22 cellular contexts compared by ENCODE assay signal in the genomic region with DNA sequence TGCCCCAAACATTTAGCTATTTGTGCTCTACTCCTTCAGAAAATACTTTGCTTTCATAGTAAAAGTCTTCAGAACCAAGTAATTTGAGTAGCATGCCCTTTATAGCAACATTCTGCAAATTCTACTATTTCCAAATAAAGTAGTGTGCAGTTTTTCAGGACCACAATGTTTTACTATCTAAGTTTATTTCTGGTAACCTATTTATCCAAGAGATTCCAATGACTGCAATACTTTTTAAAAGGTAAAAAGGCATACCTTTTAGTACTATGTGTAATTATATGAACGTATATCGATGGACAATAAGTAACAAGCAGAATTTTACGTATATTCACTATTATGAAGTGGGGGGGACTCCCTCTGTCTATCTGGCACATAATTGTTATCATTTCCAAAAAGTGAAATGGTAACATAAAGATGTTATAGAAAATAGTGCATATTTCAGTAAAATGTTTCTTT. TPM values are rescaled to one million over a fixed set of nuclear protein-coding genes. Genes with fewer than 3 reads are reported as not detected.
DNase-seq lines count a peak whose midpoint lies in the region; ATAC-seq, FAIRE-seq and TF ChIP-seq lines count a peak whose summit lies in the region.
"Had no signal": no experiment of that assay in that cellular context is flagged by ENCODE, and none has a peak within 500 bp of the region (broad histone marks: within the 10 kb centered on the region; RNA-seq: fewer than 3 reads in every experiment).

No MANE protein-coding gene starts in this region.

- no peak for TF ChIP-seq CTCF in Panc1 (IDR thresholded peaks at IDR 0.05)
- no peak for TF ChIP-seq CTCF in testis (IDR thresholded peaks at IDR 0.05)
- no peak for TF ChIP-seq CTCF in PC-3 (conservative IDR thresholded peaks at IDR 0.05; ENCODE audit: low read depth, low read length)

- H3K4me1 ChIP-seq in Panc1 (ENCODE audit: control insufficient read depth, insufficient read depth, low read length) (peaks cover 40% of the 10 kb centered on the region; the same call in 1 of the 2 replicates), testis (peaks cover 4% of the 10 kb centered on the region), PC-3 (ENCODE audit: insufficient read depth, low read length) (peaks cover 8% of the 10 kb centered on the region; the same call in 1 of the 2 replicates)

- H3F3A ChIP-seq in PC-3 (ENCODE audit: low read length, unreplicated experiment) = no peaks in the 10 kb centered on the region

- no peak for TF ChIP-seq POLR2A in testis (IDR thresholded peaks at IDR 0.05)

- no peaks in the 10 kb centered on the region for H3K9me2 ChIP-seq in PC-3 (replicated peaks; ENCODE audit: low read length)

- BruUV-seq in Panc1 (replicated peaks; lab: Mats Ljungman, UMichigan) (no TSS peak), PC-3 (replicated peaks; lab: Mats Ljungman, UMichigan) (no TSS peak)

- FAIRE-seq in A204.1 (lab: Jason Lieb, UNC) = peak; percentile 39
- FAIRE-seq: GM12891, GM18507, RCC 7860 had no signal

- WGBS in testis, 2 donors = 64 to 68% methylated on average over 3 of the region's 3 CpGs

- DNase-seq in Panc1 (ENCODE audit: low read depth, low spot score) (no peak), fibroblast of peridontal ligament (ENCODE audit: extremely low read depth) (peak; percentile 64), testis (no peak), NCI-H1694 treated with DMSO at 0.1 percent for 48 hours (lab: John Stamatoyannopoulos, UW) (no peak), PC-3 (no peak), sciatic nerve (ENCODE audit: low spot score) (no peak)
- DNase-seq in stimulated activated CD4-positive, alpha-beta T cell treated with anti-CD3 and anti-CD28 coated beads, Interleukin-4, amount 100 ng/mL, for 1 hour = no peak
- DNase-seq: C1 segment of cervical spinal cord, DMS 273 treated with DMSO at 0.1 percent for 48 hours, GF-D8, NCI-H1436 treated with DMSO at 0.1 percent for 48 hours, NCI-H2107, NCI-H226, NCI-H524 treated with DMSO at 0.1 percent for 48 hours, SHP77 had no signal

- H3K27ac ChIP-seq in Panc1 (ENCODE audit: low read length) = peak overlapping the region; percentile 75
- peak overlapping the region; percentile 27 to 55 for H3K27ac ChIP-seq in testis
- H3K27ac ChIP-seq in PC-3 (ENCODE audit: low read length) = no peak overlapping the region
- H3K27ac ChIP-seq: KMS-11 had no signal

- in situ Hi-C loops in Panc1 (cut with HindIII; ENCODE audit: low pct_unique_long_range_greater_than_20kb, low sequenced_read_pairs) = no loop called here

- H3K79me2 ChIP-seq in PC-3 (ENCODE audit: low read length) = no peaks in the 10 kb centered on the region

- ATAC-seq in Panc1 = no peak
- ATAC-seq in PC-3 = no peak
- ATAC-seq in sciatic nerve = no peak
- ATAC-seq: GM23338, HCT116 had no signal

- no peaks in the 10 kb centered on the region for H4K20me1 ChIP-seq in PC-3 (ENCODE audit: low read length)

- no peaks in the 10 kb centered on the region for H3K36me3 ChIP-seq in Panc1 (ENCODE audit: control insufficient read depth, insufficient read depth, low read length)
- H3K36me3 ChIP-seq in testis (ENCODE audit: low read depth, missing control alignments) = no peaks in the 10 kb centered on the region
- no peaks in the 10 kb centered on the region for H3K36me3 ChIP-seq in PC-3 (ENCODE audit: low read depth, low read length)

- no peaks in the 10 kb centered on the region for H3K27me3 ChIP-seq in Panc1 (ENCODE audit: control insufficient read depth, insufficient read depth, low read length)
- H3K27me3 ChIP-seq in testis = no peaks in the 10 kb centered on the region
- no peaks in the 10 kb centered on the region for H3K27me3 ChIP-seq in PC-3 (ENCODE audit: low read length)

- CTCF ChIA-PET in Panc1 (lab: Charles Lee) (no interaction called here), PC-3 (lab: Charles Lee) (no interaction called here)

- no peak overlapping the region for H3K4me2 ChIP-seq in PC-3 (ENCODE audit: low read length)
- H3K4me2 ChIP-seq: GM23338, KMS-11 had no signal

- POLR2A ChIA-PET in Panc1 (lab: Charles Lee) (no interaction called here), PC-3 (lab: Charles Lee; ENCODE audit: unreplicated experiment) (no interaction called here)

- no peak overlapping the region for H3K9ac ChIP-seq in PC-3 (ENCODE audit: low read length)
- H3K9ac ChIP-seq: KMS-11 had no signal

- no peak overlapping the region for H2AFZ ChIP-seq in PC-3 (ENCODE audit: low read length)
- H2AFZ ChIP-seq: GM23338 had no signal

- no peaks in the 10 kb centered on the region for H3K9me3 ChIP-seq in Panc1 (ENCODE audit: control insufficient read depth, insufficient read depth, low read depth, low read length)
- no peaks in the 10 kb centered on the region for H3K9me3 ChIP-seq in testis
- H3K9me3 ChIP-seq in PC-3 (ENCODE audit: low read length) = no peaks in the 10 kb centered on the region

- H3K4me3 ChIP-seq in Panc1 (ENCODE audit: low read depth in 2 of 2, low read length in 2 of 2) (no peak overlapping the region), testis (no peak overlapping the region), PC-3 (ENCODE audit: low read length) (no peak overlapping the region)
- H3K4me3 ChIP-seq: GM23338 had no signal

- intact Hi-C loops in Panc1 (cut with micrococcal nuclease; ENCODE audit: unreplicated experiment) (loop anchor here (10.0 kb wide), 1 partner anchor 48 kb away; no protein-coding TSS in a partner anchor), testis (cut with DNase I; ENCODE audit: low total_unique reads) (no loop called here), PC-3 (cut with micrococcal nuclease) (no loop called here), sciatic nerve (cut with DNase I) (no loop called here)

RNA-seq across cellular contexts. Expression of gene CAV2, which starts 6.9 kb away (rescaled TPM):
- total RNA-seq in Panc1 (2021; ENCODE audit: unreplicated experiment) = 217 TPM
- polyA plus RNA-seq in Panc1 (2012; ENCODE audit: insufficient read length) = 199 TPM
- 10 to 100 TPM; 33.0 to 40.2 TPM for total RNA-seq in testis
- polyA plus RNA-seq in testis (ENCODE audit: insufficient read depth, low read depth, low replicate concordance) = 33.5 TPM
- total RNA-seq in PC-3 (2014; rRNA removed) = 76.6 and 84.4 TPM in 2 replicates
- 139 TPM for total RNA-seq in sciatic nerve

RNA-seq across cellular contexts. Expression of gene CAV1, which starts 32.2 kb away (rescaled TPM):
- 496 TPM for total RNA-seq in Panc1 (2021; ENCODE audit: unreplicated experiment)
- 465 TPM for polyA plus RNA-seq in Panc1 (2012; ENCODE audit: insufficient read length)
- total RNA-seq in testis = 10 to 100 TPM; 33.1 to 39.9 TPM
- polyA plus RNA-seq in testis (ENCODE audit: insufficient read depth, low read depth, low replicate concordance) = 84.2 TPM
- total RNA-seq in PC-3 (2014; rRNA removed) = 284 and 296 TPM in 2 replicates
- 353 TPM for total RNA-seq in sciatic nerve
